8 cellular contexts compared by ENCODE assay signal in genomic region chr3:151379083-151379734, GRCh38. TPM values are rescaled to one million over a fixed set of nuclear protein-coding genes. Genes with fewer than 3 reads are reported as not detected.
DNase-seq lines count a peak whose midpoint lies in the region; ATAC-seq and TF ChIP-seq lines count a peak whose summit lies in the region.

No MANE protein-coding gene starts in this region.

- ATAC-seq in HG02678 (IDR thresholded peaks at IDR 0.05; ENCODE audit: unreplicated experiment) = peak; percentile 32
- peak in 3 of 8 donors; percentile 48 to 57 (median 51) for ATAC-seq in heart right ventricle
- no peak for ATAC-seq in HG03045 (IDR thresholded peaks at IDR 0.05; ENCODE audit: unreplicated experiment)

- H3K27ac ChIP-seq in heart right ventricle = no peak overlapping the region

- H3K27me3 ChIP-seq in heart right ventricle = no peaks in the 10 kb centered on the region

- H3K4me3 ChIP-seq in heart right ventricle = no peak overlapping the region

- peaks cover 0 to 24% (median 0%) of the 10 kb centered on the region in 9 donors for H3K4me1 ChIP-seq in heart right ventricle

- TF ChIP-seq CTCF in heart right ventricle (IDR thresholded peaks at IDR 0.05) = peak in 8 of 9 donors; percentile 5 to 62 (median 44)

- H3K9me3 ChIP-seq in heart right ventricle = no peaks in the 10 kb centered on the region

- intact Hi-C loops in heart right ventricle (cut with DNase I) = no loop called here

- peak; percentile 46 for DNase-seq in SKM-1 treated with dmso at 0.1 percent for 144 hours (lab: John Stamatoyannopoulos, UW; ENCODE audit: unreplicated experiment)
- no peak for DNase-seq in SKM-1 (lab: John Stamatoyannopoulos, UW; ENCODE audit: unreplicated experiment)
- DNase-seq in RPMI8226 = peak; percentile 63
- DNase-seq in heart right ventricle = peak; percentile 14 to 16
- DNase-seq in NCI-H1930 (lab: John Stamatoyannopoulos, UW) = no peak
- DNase-seq in GM19240 (ENCODE audit: insufficient read length, low spot score) = no peak

- H3K36me3 ChIP-seq in heart right ventricle = no peaks in the 10 kb centered on the region

- whole genome bisulfite sequencing in heart right ventricle, 2 donors = 58 to 67% methylated on average over 4 of the region's 4 CpGs

RNA-seq across cellular contexts. Expression of gene P2RY12, which starts 5.3 kb away (rescaled TPM):
- 1 to 10 TPM in 4 of 10 donors, under 1 TPM in 5, not detected in 1; 0.33 to 3.1 (median 0.81) TPM for total RNA-seq in heart right ventricle
- polyA plus RNA-seq in heart right ventricle = under 1 TPM; 0.33 to 0.37 TPM

RNA-seq across cellular contexts. Expression of gene P2RY13, which starts 49.9 kb away (rescaled TPM):
- total RNA-seq in heart right ventricle = 1 to 10 TPM in 2 of 10 donors, under 1 TPM in 8; 0.26 to 4.9 (median 0.44) TPM
- under 1 TPM; 0.14 to 0.15 TPM for polyA plus RNA-seq in heart right ventricle

Comparison
In these comparisons a context has a peak if more than half of its experiments do, and no peak if none do; other contexts are left out.
1. DNase-seq: peak in SKM-1 treated with dmso at 0.1 percent for 144 hours (single experiment), RPMI8226 (single experiment) and heart right ventricle (2 of 2); none in SKM-1 (single experiment), NCI-H1930 (0 of 2) and GM19240 (single experiment).